1 cellular context compared by ENCODE assay signal in genomic region chr15:60551147-60551780, GRCh38.
TF ChIP-seq lines count a peak whose summit lies in the region.

No MANE protein-coding gene starts in this region.

TF ChIP-seq in GM12878, 131 proteins besides CTCF, POLR2A, EP300 and RAD21 (continued from another document):
- peak; percentile 36; the same call in 1 of the 2 replicates for TF ChIP-seq CREM (IDR thresholded peaks at IDR 0.05; ENCODE audit: low read depth)
- TF ChIP-seq ATF2 (IDR thresholded peaks at IDR 0.05; ENCODE audit: low read length) = peak; percentile 70
- peak; percentile 74 for TF ChIP-seq IRF4 (IDR thresholded peaks at IDR 0.05; ENCODE audit: low read depth, low read length)
- TF ChIP-seq SKIL (IDR thresholded peaks at IDR 0.05; ENCODE audit: low read depth, poor library complexity, severe bottlenecking) = peak; percentile 16
- TF ChIP-seq FOXM1 (IDR thresholded peaks at IDR 0.05; ENCODE audit: low read depth, low read length) = 0 out of 2 replicates have a peak, but pooled peaks have one; percentile 27
- TF ChIP-seq SPI1 (IDR thresholded peaks at IDR 0.05; ENCODE audit: borderline replicate concordance, insufficient read depth, low read depth, low read length) = peak; percentile 82
